Comparison of ENCODE assay signal across 17 cellular contexts in genomic region chr14:76933515-76933914, GRCh38.
A peak's percentile ranks its signal among the peaks of the same experiment; 100 is the strongest.
DNase-seq lines count a peak whose midpoint lies in the region; ATAC-seq and TF ChIP-seq lines count a peak whose summit lies in the region.
"Had no signal": no experiment of that assay in that cellular context is flagged by ENCODE, and none has a peak within 500 bp of the region (broad histone marks: within the 10 kb centered on the region; RNA-seq: fewer than 3 reads in every experiment).

No MANE protein-coding gene starts in this region.

- POLR2A ChIA-PET in activated CD8-positive, alpha-beta T cell treated with anti-CD3 and anti-CD28 coated beads, Interleukin-2, amount 10 ng/mL, durations not matched to agents 7 days and 5 days (lab: Charles Lee): interaction anchor here (1.2 kb wide), 1 partner anchor 28 kb away, joined by 3 read pairs; no protein-coding TSS in a partner anchor

- no peak for TF ChIP-seq CTCF in nephron (IDR thresholded peaks at IDR 0.05; ENCODE audit: unreplicated experiment in 3 of 3)

- H3K4me3 Mint-ChIP-seq in activated CD8-positive, alpha-beta T cell treated with anti-CD3 and anti-CD28 coated beads, Interleukin-2, amount 10 ng/mL, durations not matched to agents 7 days and 5 days: no peak overlapping the region
- H3K4me3 Mint-ChIP-seq in nephron: no peak overlapping the region
- H3K4me3 Mint-ChIP-seq: B cell, GM23338, HFFc6 had no signal

- no peaks in the 10 kb centered on the region for H3K27me3 Mint-ChIP-seq in activated CD8-positive, alpha-beta T cell treated with anti-CD3 and anti-CD28 coated beads, Interleukin-2, amount 10 ng/mL, durations not matched to agents 7 days and 5 days (ENCODE audit: low read depth)
- H3K27me3 Mint-ChIP-seq in nephron (ENCODE audit: low read depth): no peaks in the 10 kb centered on the region
- H3K27me3 Mint-ChIP-seq: B cell had no signal

- CTCF ChIA-PET in activated CD8-positive, alpha-beta T cell treated with anti-CD3 and anti-CD28 coated beads, Interleukin-2, amount 10 ng/mL, durations not matched to agents 7 days and 5 days (lab: Charles Lee): no interaction called here

- H3K27ac ChIP-seq in BLaER1: no peak overlapping the region
- H3K27ac ChIP-seq in BLaER1 treated with 17β-estradiol and CSF1 and Interleukin-3, amounts not matched to agents 10 nM and 100 nM: no peak overlapping the region
- H3K27ac ChIP-seq: PC-9, SJCRH30 had no signal

- H3K9ac ChIP-seq in BLaER1: no peak overlapping the region
- no peak overlapping the region for H3K9ac ChIP-seq in BLaER1 treated with 17β-estradiol and CSF1 and Interleukin-3, amounts not matched to agents 10 nM and 100 nM

- H4K20me1 ChIP-seq in BLaER1: 0 out of 2 replicates have a peak, but pooled peaks cover 4% of the 10 kb centered on the region
- H4K20me1 ChIP-seq in BLaER1 treated with 17β-estradiol and CSF1 and Interleukin-3, amounts not matched to agents 10 nM and 100 nM: no peaks in the 10 kb centered on the region

- no peak for ATAC-seq in activated CD8-positive, alpha-beta T cell treated with anti-CD3 and anti-CD28 coated beads, Interleukin-2, amount 10 ng/mL, durations not matched to agents 7 days and 5 days
- ATAC-seq: GM23338 had no signal

- H3K4me1 ChIP-seq in BLaER1: peaks cover 54% of the 10 kb centered on the region
- H3K4me1 ChIP-seq in BLaER1 treated with 17β-estradiol and CSF1 and Interleukin-3, amounts not matched to agents 10 nM and 100 nM: peaks cover 47 to 69% (median 56%) of the 10 kb centered on the region in 10 experiments

- H3K27me3 ChIP-seq in BLaER1: no peaks in the 10 kb centered on the region
- no peaks in the 10 kb centered on the region for H3K27me3 ChIP-seq in BLaER1 treated with 17β-estradiol and CSF1 and Interleukin-3, amounts not matched to agents 10 nM and 100 nM

- peak overlapping the region; percentile 61 for H3K4me2 ChIP-seq in BLaER1
- H3K4me2 ChIP-seq in BLaER1 treated with 17β-estradiol and CSF1 and Interleukin-3, amounts not matched to agents 10 nM and 100 nM: peak overlapping the region in 7 of 11 experiments; percentile 8 to 94 (median 38); a peak in 13 of 22 replicates
- H3K4me2 ChIP-seq: GM23338, PC-9 had no signal

- peak overlapping the region; percentile 18 for H3K27ac Mint-ChIP-seq in activated CD8-positive, alpha-beta T cell treated with anti-CD3 and anti-CD28 coated beads, Interleukin-2, amount 10 ng/mL, durations not matched to agents 7 days and 5 days
- H3K27ac Mint-ChIP-seq in nephron: peak overlapping the region; percentile 22 to 72 (median 37)
- H3K27ac Mint-ChIP-seq: B cell, GM23338, HFFc6 had no signal

- H3K36me3 ChIP-seq in BLaER1: no peaks in the 10 kb centered on the region
- H3K36me3 ChIP-seq in BLaER1 treated with 17β-estradiol and CSF1 and Interleukin-3, amounts not matched to agents 10 nM and 100 nM: no peaks in the 10 kb centered on the region
- H3K36me3 ChIP-seq: SJCRH30 had no signal

- H3K9me3 Mint-ChIP-seq in activated CD8-positive, alpha-beta T cell treated with anti-CD3 and anti-CD28 coated beads, Interleukin-2, amount 10 ng/mL, durations not matched to agents 7 days and 5 days (ENCODE audit: insufficient read depth): no peaks in the 10 kb centered on the region
- no peaks in the 10 kb centered on the region for H3K9me3 Mint-ChIP-seq in nephron
- H3K9me3 Mint-ChIP-seq: GM23338, HFFc6 had no signal

- no peak for DNase-seq in activated CD8-positive, alpha-beta T cell treated with anti-CD3 and anti-CD28 coated beads, Interleukin-2, amount 10 ng/mL, durations not matched to agents 7 days and 5 days
- DNase-seq in NK-92 (lab: John Stamatoyannopoulos, UW; ENCODE audit: unreplicated experiment) (no peak), DMS114 treated with DMSO at 0.1 percent for 48 hours (lab: John Stamatoyannopoulos, UW; ENCODE audit: unreplicated experiment) (no peak), OCI-M1 (lab: John Stamatoyannopoulos, UW) (no peak)
- DNase-seq: DND-41, HFFc6, KG1, NCI-H1417 treated with DMSO at 0.1 percent for 48 hours, NCI-H2029 treated with DMSO at 0.1 percent for 48 hours, NCI-H774, PC-9, SJCRH30 had no signal

- peaks cover 45% of the 10 kb centered on the region for H3K4me1 Mint-ChIP-seq in activated CD8-positive, alpha-beta T cell treated with anti-CD3 and anti-CD28 coated beads, Interleukin-2, amount 10 ng/mL, durations not matched to agents 7 days and 5 days (ENCODE audit: low read depth)
- H3K4me1 Mint-ChIP-seq in nephron: peaks cover 72% of the 10 kb centered on the region

- no peaks in the 10 kb centered on the region for H3K36me3 Mint-ChIP-seq in activated CD8-positive, alpha-beta T cell treated with anti-CD3 and anti-CD28 coated beads, Interleukin-2, amount 10 ng/mL, durations not matched to agents 7 days and 5 days (ENCODE audit: low read depth)
- no peaks in the 10 kb centered on the region for H3K36me3 Mint-ChIP-seq in nephron (ENCODE audit: low read depth)

- no peaks in the 10 kb centered on the region for H3K9me3 ChIP-seq in BLaER1
- H3K9me3 ChIP-seq in BLaER1 treated with 17β-estradiol and CSF1 and Interleukin-3, amounts not matched to agents 10 nM and 100 nM (replicated peaks in 1 of 11): no peaks in the 10 kb centered on the region
- H3K9me3 ChIP-seq: SJCRH30 had no signal

- no peak overlapping the region for H3K4me3 ChIP-seq in BLaER1
- H3K4me3 ChIP-seq in BLaER1 treated with 17β-estradiol and CSF1 and Interleukin-3, amounts not matched to agents 10 nM and 100 nM: no peak overlapping the region
- H3K4me3 ChIP-seq: GM23338, PC-9, SJCRH30 had no signal
